In genomic region chr3:30384546-30385072, GRCh38 we compare ENCODE assay signal across 30 cellular contexts.
"Had no signal": no experiment of that assay in that cellular context is flagged by ENCODE, and none has a peak within 500 bp of the region (broad histone marks: within the 10 kb centered on the region; RNA-seq: fewer than 3 reads in every experiment).

No MANE protein-coding gene starts in this region.

- ATAC-seq: activated CD4-positive, alpha-beta T cell treated with anti-CD3 and anti-CD28 coated beads for 36 hours; activated CD4-positive, CD25-positive, alpha-beta regulatory T cell treated with anti-CD3 and anti-CD28 coated beads, Interleukin-2, amount 50 U/mL, for 24 hours; activated naive CD8-positive, alpha-beta T cell treated with anti-CD3 and anti-CD28 coated beads, Interleukin-2, amount 50 U/mL, for 24 hours; Panc1; WTC11 had no signal

- H3K36me3 ChIP-seq: SJCRH30 had no signal

- H3K27ac ChIP-seq: SJCRH30, SK-N-MC had no signal

- H3K9me3 ChIP-seq: SJCRH30 had no signal

- DNase-seq: activated CD4-positive, alpha-beta memory T cell treated with anti-CD3 and anti-CD28 coated beads for 36 hours; activated CD4-positive, alpha-beta T cell treated with anti-CD3 and anti-CD28 coated beads for 36 hours; activated CD4-positive, alpha-beta T cell treated with anti-CD3 and anti-CD28 coated beads, Interleukin-2, amount 50 U/mL, for 1 hour; activated CD8-positive, alpha-beta memory T cell treated with anti-CD3 and anti-CD28 coated beads, Interleukin-2, amount 50 U/mL, for 4 hours; activated gamma-delta T cell treated with Interleukin-2 at 50 U/mL for 16 hours; activated naive CD4-positive, alpha-beta T cell treated with anti-CD3 and anti-CD28 coated beads, Interleukin-2, amount 10 ng/mL, durations not matched to agents 7 days and 5 days; activated naive CD8-positive, alpha-beta T cell treated with anti-CD3 and anti-CD28 coated beads, Interleukin-2, amount 50 U/mL, for 24 hours; activated T-cell treated with anti-CD3 and anti-CD28 coated beads for 4 hours; activated T-cell treated with anti-CD3 and anti-CD28 coated beads, Interleukin-2, amount 50 U/mL, for 4 hours; anterior cingulate cortex; caudate nucleus; Kasumi-1; KG1; NCI-H1092 treated with DMSO at 0.1 percent for 48 hours; NCI-H1417; NCI-H146; NCI-H187; NCI-H2029 treated with DMSO at 0.1 percent for 48 hours; NCI-H2171 treated with DMSO at 0.1 percent for 48 hours; NCI-H2227 treated with DMSO at 0.1 percent for 48 hours; NCI-H446 treated with DMSO at 0.1 percent for 48 hours; NCI-H524; SHP77; SJCRH30; T1000 had no signal

- FAIRE-seq: bronchial epithelial cell had no signal

- H3K4me1 ChIP-seq: SJCRH30 had no signal

- H3K4me3 ChIP-seq: SJCRH30, SK-N-MC had no signal

- H3K27me3 ChIP-seq: SJCRH30 had no signal
